38 cellular contexts compared by ENCODE assay signal in the genomic region with DNA sequence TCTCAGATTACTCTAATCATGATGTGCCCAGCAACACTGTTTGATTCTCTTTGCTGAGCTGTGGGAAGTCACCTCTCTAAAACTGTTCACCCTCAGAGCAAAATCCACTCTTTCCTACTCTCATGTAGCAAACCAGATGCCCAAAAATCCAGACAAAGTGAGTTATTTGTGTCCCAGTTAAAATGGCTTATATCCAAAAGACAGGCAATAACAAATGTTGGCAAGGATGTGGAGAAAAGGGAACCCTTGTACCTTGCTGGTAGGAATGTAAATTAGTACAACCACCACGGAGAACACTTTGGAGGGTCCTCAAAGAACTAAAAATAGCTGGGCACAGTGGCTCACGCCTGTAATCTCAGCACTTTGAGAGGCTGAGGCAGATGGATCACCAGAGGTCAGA.
"Had no signal": no experiment of that assay in that cellular context is flagged by ENCODE, and none has a peak within 500 bp of the region (broad histone marks: within the 10 kb centered on the region; RNA-seq: fewer than 3 reads in every experiment).

No MANE protein-coding gene starts in this region.

- H3K4me3 Mint-ChIP-seq: activated naive CD4-positive, alpha-beta T cell treated with anti-CD3 and anti-CD28 coated beads for 36 hours; activated naive CD4-positive, alpha-beta T cell treated with anti-CD3 and anti-CD28 coated beads, Interleukin-2, amount 10 ng/mL, durations not matched to agents 7 days and 5 days; activated naive CD4-positive, alpha-beta T cell treated with anti-CD3 and anti-CD28 coated beads, Interleukin-2, amount 50 U/mL, for 24 hours; activated naive CD8-positive, alpha-beta T cell; activated naive CD8-positive, alpha-beta T cell treated with anti-CD3 and anti-CD28 coated beads for 36 hours; activated naive CD8-positive, alpha-beta T cell treated with anti-CD3 and anti-CD28 coated beads, Interleukin-2, amount 10 ng/mL, durations not matched to agents 7 days and 5 days; activated naive CD8-positive, alpha-beta T cell treated with anti-CD3 and anti-CD28 coated beads, Interleukin-2, amount 50 U/mL, for 24 hours; activated T-cell treated with anti-CD3 and anti-CD28 coated beads, Interleukin-2, amount 50 U/mL, for 24 hours; activated T-cell treated with anti-CD3 and anti-CD28 coated beads, Interleukin-2, amount 50 U/mL, for 4 hours; activated T-cell treated with anti-CD3 and anti-CD28 coated beads, Interleukin-2, amount 50 U/mL, for 72 hours; activated T-helper 1 cell treated with anti-CD3 and anti-CD28 coated beads, Interleukin-12 subunit alpha, Interleukin-12 subunit beta, Interleukin-2, Interleukin-4 antibody, amounts not matched to agents 30 ng/mL and 10 ng/mL and 1 ng/mL, durations not matched to agents 14 hours and 24 hours and 36 hours; activated T-helper 17 cell treated with anti-CD3 and anti-CD28 coated beads, Interleukin-2, amount 50 U/mL, for 72 hours; brain; central memory CD8-positive, alpha-beta T cell had no signal

- H3K36me3 ChIP-seq: adrenal gland, ascending aorta, brain microvascular endothelial cell, breast epithelium, cardiac muscle cell had no signal

- DNase-seq: activated effector memory CD4-positive, alpha-beta T cell treated with anti-CD3 and anti-CD28 coated beads, Interleukin-2, amount 50 U/mL, for 16 hours; activated effector memory CD4-positive, alpha-beta T cell treated with Interleukin-2 at 50 U/mL for 16 hours; activated gamma-delta T cell; activated gamma-delta T cell treated with Interleukin-2 at 50 U/mL for 16 hours; activated naive CD4-positive, alpha-beta T cell; activated naive CD4-positive, alpha-beta T cell treated with anti-CD3 and anti-CD28 coated beads for 36 hours; activated naive CD4-positive, alpha-beta T cell treated with anti-CD3 and anti-CD28 coated beads, Interleukin-2, amount 10 ng/mL, durations not matched to agents 7 days and 5 days; activated naive CD4-positive, alpha-beta T cell treated with anti-CD3 and anti-CD28 coated beads, Interleukin-2, amount 50 U/mL, for 16 hours; activated naive CD4-positive, alpha-beta T cell treated with Interleukin-2 at 50 U/mL for 16 hours; activated naive CD8-positive, alpha-beta T cell treated with anti-CD3 and anti-CD28 coated beads for 36 hours; activated naive CD8-positive, alpha-beta T cell treated with anti-CD3 and anti-CD28 coated beads, Interleukin-2, amount 10 ng/mL, durations not matched to agents 7 days and 5 days; activated naive CD8-positive, alpha-beta T cell treated with anti-CD3 and anti-CD28 coated beads, Interleukin-2, amount 50 U/mL, for 24 hours; activated T-cell treated with anti-CD3 and anti-CD28 coated beads, Interleukin-2, amount 50 U/mL, for 1 hour; activated T-cell treated with anti-CD3 and anti-CD28 coated beads, Interleukin-2, amount 50 U/mL, for 24 hours; activated T-cell treated with anti-CD3 and anti-CD28 coated beads, Interleukin-2, amount 50 U/mL, for 4 hours; activated T-cell treated with anti-CD3 and anti-CD28 coated beads, Interleukin-2, amount 50 U/mL, for 48 hours; activated T-cell treated with anti-CD3 and anti-CD28 coated beads, Interleukin-2, amount 50 U/mL, for 72 hours; adrenal gland; amniotic stem cell; amygdala; anterior cingulate cortex; aorta; body of pancreas; brain microvascular endothelial cell; caudate nucleus; central memory CD4-positive, alpha-beta T cell; cerebellar nuclear complex had no signal

- H3K27ac Mint-ChIP-seq: activated naive CD4-positive, alpha-beta T cell treated with anti-CD3 and anti-CD28 coated beads for 36 hours; activated naive CD4-positive, alpha-beta T cell treated with anti-CD3 and anti-CD28 coated beads, Interleukin-2, amount 10 ng/mL, durations not matched to agents 7 days and 5 days; activated naive CD4-positive, alpha-beta T cell treated with anti-CD3 and anti-CD28 coated beads, Interleukin-2, amount 50 U/mL, for 24 hours; activated naive CD4-positive, alpha-beta T cell treated with anti-CD3 and anti-CD28 coated beads, Interleukin-2, amount 50 U/mL, for 72 hours; activated naive CD8-positive, alpha-beta T cell; activated naive CD8-positive, alpha-beta T cell treated with anti-CD3 and anti-CD28 coated beads for 36 hours; activated naive CD8-positive, alpha-beta T cell treated with anti-CD3 and anti-CD28 coated beads, Interleukin-2, amount 10 ng/mL, durations not matched to agents 7 days and 5 days; activated naive CD8-positive, alpha-beta T cell treated with anti-CD3 and anti-CD28 coated beads, Interleukin-2, amount 50 U/mL, for 24 hours; activated T-cell treated with anti-CD3 and anti-CD28 coated beads, Interleukin-2, amount 50 U/mL, for 24 hours; activated T-cell treated with anti-CD3 and anti-CD28 coated beads, Interleukin-2, amount 50 U/mL, for 72 hours; activated T-helper 1 cell treated with anti-CD3 and anti-CD28 coated beads, Interleukin-12 subunit alpha, Interleukin-12 subunit beta, Interleukin-2, Interleukin-4 antibody, amounts not matched to agents 30 ng/mL and 10 ng/mL and 1 ng/mL, durations not matched to agents 14 hours and 24 hours and 36 hours; activated T-helper 17 cell treated with anti-CD3 and anti-CD28 coated beads, Interleukin-2, amount 50 U/mL, for 72 hours; activated T-helper 2 cell treated with anti-CD3 and anti-CD28 coated beads, Interferon-gamma antibody, Interleukin-2, Interleukin-4, amounts not matched to agents 10 μg/mL and 5 μg/mL and 100 μg/mL, durations not matched to agents 14 hours and 24 hours and 36 hours; brain had no signal

- H3K27me3 Mint-ChIP-seq: activated naive CD4-positive, alpha-beta T cell treated with anti-CD3 and anti-CD28 coated beads, Interleukin-2, amount 10 ng/mL, durations not matched to agents 7 days and 5 days; activated naive CD4-positive, alpha-beta T cell treated with anti-CD3 and anti-CD28 coated beads, Interleukin-2, amount 50 U/mL, for 24 hours; activated naive CD8-positive, alpha-beta T cell; activated naive CD8-positive, alpha-beta T cell treated with anti-CD3 and anti-CD28 coated beads for 36 hours; activated naive CD8-positive, alpha-beta T cell treated with anti-CD3 and anti-CD28 coated beads, Interleukin-2, amount 10 ng/mL, durations not matched to agents 7 days and 5 days; activated naive CD8-positive, alpha-beta T cell treated with anti-CD3 and anti-CD28 coated beads, Interleukin-2, amount 50 U/mL, for 24 hours; activated T-cell treated with anti-CD3 and anti-CD28 coated beads, Interleukin-2, amount 50 U/mL, for 24 hours; brain had no signal

- H3K9me3 Mint-ChIP-seq: activated naive CD4-positive, alpha-beta T cell treated with anti-CD3 and anti-CD28 coated beads for 36 hours; activated naive CD4-positive, alpha-beta T cell treated with anti-CD3 and anti-CD28 coated beads, Interleukin-2, amount 50 U/mL, for 24 hours; activated naive CD8-positive, alpha-beta T cell treated with anti-CD3 and anti-CD28 coated beads for 36 hours; activated naive CD8-positive, alpha-beta T cell treated with anti-CD3 and anti-CD28 coated beads, Interleukin-2, amount 10 ng/mL, durations not matched to agents 7 days and 5 days; activated T-cell treated with anti-CD3 and anti-CD28 coated beads, Interleukin-2, amount 50 U/mL, for 4 hours; activated T-helper 1 cell treated with anti-CD3 and anti-CD28 coated beads, Interleukin-12 subunit alpha, Interleukin-12 subunit beta, Interleukin-2, Interleukin-4 antibody, amounts not matched to agents 30 ng/mL and 10 ng/mL and 1 ng/mL, durations not matched to agents 14 hours and 24 hours and 36 hours; activated T-helper 17 cell treated with anti-CD3 and anti-CD28 coated beads, Interleukin-2, amount 50 U/mL, for 72 hours; activated T-helper 2 cell treated with anti-CD3 and anti-CD28 coated beads, Interferon-gamma antibody, Interleukin-2, Interleukin-4, amounts not matched to agents 10 μg/mL and 5 μg/mL and 100 μg/mL, durations not matched to agents 14 hours and 24 hours and 36 hours; central memory CD8-positive, alpha-beta T cell had no signal

- H3K4me3 ChIP-seq: adrenal gland, ascending aorta, body of pancreas, breast epithelium, cardiac muscle cell had no signal

- H3K36me3 Mint-ChIP-seq: activated naive CD4-positive, alpha-beta T cell treated with anti-CD3 and anti-CD28 coated beads, Interleukin-2, amount 10 ng/mL, durations not matched to agents 7 days and 5 days; activated naive CD8-positive, alpha-beta T cell; activated naive CD8-positive, alpha-beta T cell treated with anti-CD3 and anti-CD28 coated beads for 36 hours; activated naive CD8-positive, alpha-beta T cell treated with anti-CD3 and anti-CD28 coated beads, Interleukin-2, amount 10 ng/mL, durations not matched to agents 7 days and 5 days; brain had no signal

- H3K4me1 ChIP-seq: adrenal gland, ascending aorta, body of pancreas, breast epithelium had no signal

- H3K27me3 ChIP-seq: adrenal gland, ascending aorta, body of pancreas, brain microvascular endothelial cell, breast epithelium, cardiac muscle cell had no signal

- H3K27ac ChIP-seq: adrenal gland, ascending aorta, body of pancreas, brain microvascular endothelial cell, breast epithelium, cardiac muscle cell had no signal

- ATAC-seq: activated naive CD4-positive, alpha-beta T cell treated with anti-CD3 and anti-CD28 coated beads, Interleukin-2, amount 50 U/mL, for 72 hours; activated naive CD8-positive, alpha-beta T cell treated with anti-CD3 and anti-CD28 coated beads, Interleukin-2, amount 50 U/mL, for 24 hours; activated T-cell treated with anti-CD3 and anti-CD28 coated beads, Interleukin-2, amount 50 U/mL, for 4 hours; activated T-cell treated with anti-CD3 and anti-CD28 coated beads, Interleukin-2, amount 50 U/mL, for 72 hours; activated T-helper 17 cell treated with anti-CD3 and anti-CD28 coated beads, Interleukin-2, amount 50 U/mL, for 72 hours; body of pancreas had no signal

- H3K4me1 Mint-ChIP-seq: activated naive CD4-positive, alpha-beta T cell treated with anti-CD3 and anti-CD28 coated beads, Interleukin-2, amount 10 ng/mL, durations not matched to agents 7 days and 5 days; activated naive CD4-positive, alpha-beta T cell treated with anti-CD3 and anti-CD28 coated beads, Interleukin-2, amount 50 U/mL, for 24 hours; activated naive CD8-positive, alpha-beta T cell treated with anti-CD3 and anti-CD28 coated beads for 36 hours; activated naive CD8-positive, alpha-beta T cell treated with anti-CD3 and anti-CD28 coated beads, Interleukin-2, amount 10 ng/mL, durations not matched to agents 7 days and 5 days; activated T-helper 17 cell treated with anti-CD3 and anti-CD28 coated beads, Interleukin-2, amount 50 U/mL, for 72 hours; brain; central memory CD8-positive, alpha-beta T cell had no signal

- H3K9me3 ChIP-seq: adrenal gland, ascending aorta, body of pancreas had no signal
